Comparison of ENCODE assay signal across 21 cellular contexts in genomic region chr22:50259302-50259701, GRCh38. TPM values are rescaled to one million over a fixed set of nuclear protein-coding genes. Genes with fewer than 3 reads are reported as not detected.
DNase-seq lines count a peak whose midpoint lies in the region; ATAC-seq and TF ChIP-seq lines count a peak whose summit lies in the region.
"Had no signal": no experiment of that assay in that cellular context is flagged by ENCODE, and none has a peak within 500 bp of the region (broad histone marks: within the 10 kb centered on the region; RNA-seq: fewer than 3 reads in every experiment).

No MANE protein-coding gene starts in this region.

- H3K27me3 Mint-ChIP-seq in activated T-helper 1 cell treated with anti-CD3 and anti-CD28 coated beads, Interleukin-12 subunit alpha, Interleukin-12 subunit beta, Interleukin-2, Interleukin-4 antibody, amounts not matched to agents 30 ng/mL and 10 ng/mL and 1 ng/mL, durations not matched to agents 14 hours and 24 hours and 36 hours (ENCODE audit: insufficient read depth), result peaks cover 10% of the 10 kb centered on the region
- H3K27me3 Mint-ChIP-seq in memory B cell, result peaks cover 12% of the 10 kb centered on the region

- H3K36me3 Mint-ChIP-seq in activated T-helper 1 cell treated with anti-CD3 and anti-CD28 coated beads, Interleukin-12 subunit alpha, Interleukin-12 subunit beta, Interleukin-2, Interleukin-4 antibody, amounts not matched to agents 30 ng/mL and 10 ng/mL and 1 ng/mL, durations not matched to agents 14 hours and 24 hours and 36 hours (ENCODE audit: low read depth), result no peaks in the 10 kb centered on the region
- H3K36me3 Mint-ChIP-seq in memory B cell, result no peaks in the 10 kb centered on the region
- H3K36me3 Mint-ChIP-seq: stimulated activated effector memory CD8-positive, alpha-beta T cell treated with anti-CD3 and anti-CD28 coated beads, Interleukin-12 subunit alpha, Interleukin-12 subunit beta, amount 100 ng/mL, for 72 hours; type B pancreatic cell had no signal

- H3K4me3 ChIP-seq in right atrium auricular region (no peak overlapping the region), skeletal muscle tissue (ENCODE audit: low read length in 3 of 3) (peak overlapping the region in 2 of 3 donors; percentile 27 to 35), coronary artery (no peak overlapping the region)
- H3K4me3 ChIP-seq: body of pancreas had no signal

- no peaks in the 10 kb centered on the region for H3K4me1 Mint-ChIP-seq in activated T-helper 1 cell treated with anti-CD3 and anti-CD28 coated beads, Interleukin-12 subunit alpha, Interleukin-12 subunit beta, Interleukin-2, Interleukin-4 antibody, amounts not matched to agents 30 ng/mL and 10 ng/mL and 1 ng/mL, durations not matched to agents 14 hours and 24 hours and 36 hours (ENCODE audit: low read depth)
- H3K4me1 Mint-ChIP-seq in memory B cell, result peaks cover 6% of the 10 kb centered on the region

- H3K9ac ChIP-seq in skeletal muscle tissue (ENCODE audit: low read depth in 1 of 3, low read length in 3 of 3), result peak overlapping the region; percentile 74 to 89 (median 86)

- H3K36me3 ChIP-seq in right atrium auricular region (no peaks in the 10 kb centered on the region), skeletal muscle tissue (ENCODE audit: control insufficient read depth in 3 of 3, insufficient read depth in 3 of 3, low read length in 3 of 3) (peaks cover 12 to 17% (median 17%) of the 10 kb centered on the region in 3 donors)

- intact Hi-C loops in left ventricle myocardium superior (cut with micrococcal nuclease), result no loop called here
- intact Hi-C loops in activated T-helper 1 cell treated with anti-CD3 and anti-CD28 coated beads, Interleukin-12 subunit alpha, Interleukin-12 subunit beta, Interleukin-2, Interleukin-4 antibody, amounts not matched to agents 30 ng/mL and 10 ng/mL and 1 ng/mL, durations not matched to agents 14 hours and 24 hours and 36 hours (cut with micrococcal nuclease), result no loop called here

- H3K9me3 Mint-ChIP-seq in activated T-helper 1 cell treated with anti-CD3 and anti-CD28 coated beads, Interleukin-12 subunit alpha, Interleukin-12 subunit beta, Interleukin-2, Interleukin-4 antibody, amounts not matched to agents 30 ng/mL and 10 ng/mL and 1 ng/mL, durations not matched to agents 14 hours and 24 hours and 36 hours, result no peaks in the 10 kb centered on the region
- H3K9me3 Mint-ChIP-seq in memory B cell, result no peaks in the 10 kb centered on the region
- H3K9me3 Mint-ChIP-seq: stimulated activated effector memory CD8-positive, alpha-beta T cell treated with anti-CD3 and anti-CD28 coated beads, Interleukin-12 subunit alpha, Interleukin-12 subunit beta, amount 100 ng/mL, for 72 hours; type B pancreatic cell had no signal

- TF ChIP-seq CTCF in right atrium auricular region (IDR thresholded peaks at IDR 0.05) (no peak), coronary artery (IDR thresholded peaks at IDR 0.05) (no peak)

- no peaks in the 10 kb centered on the region for H3K27me3 ChIP-seq in right atrium auricular region
- H3K27me3 ChIP-seq in skeletal muscle tissue (ENCODE audit: control insufficient read depth in 3 of 3, insufficient read depth in 3 of 3, low read length in 3 of 3), result no peaks in the 10 kb centered on the region
- H3K27me3 ChIP-seq: foreskin keratinocyte had no signal

- H3K4me3 Mint-ChIP-seq in activated T-helper 1 cell treated with anti-CD3 and anti-CD28 coated beads, Interleukin-12 subunit alpha, Interleukin-12 subunit beta, Interleukin-2, Interleukin-4 antibody, amounts not matched to agents 30 ng/mL and 10 ng/mL and 1 ng/mL, durations not matched to agents 14 hours and 24 hours and 36 hours, result peak overlapping the region; percentile 47
- peak overlapping the region; percentile 46 for H3K4me3 Mint-ChIP-seq in memory B cell

- no peaks in the 10 kb centered on the region for H3K9me3 ChIP-seq in right atrium auricular region
- no peaks in the 10 kb centered on the region for H3K9me3 ChIP-seq in skeletal muscle tissue (ENCODE audit: control insufficient read depth in 3 of 3, low read length in 3 of 3)
- H3K9me3 ChIP-seq: body of pancreas, HAP-1 had no signal

- no peak overlapping the region for H3K27ac Mint-ChIP-seq in activated T-helper 1 cell treated with anti-CD3 and anti-CD28 coated beads, Interleukin-12 subunit alpha, Interleukin-12 subunit beta, Interleukin-2, Interleukin-4 antibody, amounts not matched to agents 30 ng/mL and 10 ng/mL and 1 ng/mL, durations not matched to agents 14 hours and 24 hours and 36 hours
- no peak overlapping the region for H3K27ac Mint-ChIP-seq in memory B cell
- H3K27ac Mint-ChIP-seq: stimulated activated effector memory CD8-positive, alpha-beta T cell treated with anti-CD3 and anti-CD28 coated beads, Interleukin-12 subunit alpha, Interleukin-12 subunit beta, amount 100 ng/mL, for 72 hours; type B pancreatic cell had no signal

- H3K27ac ChIP-seq in right atrium auricular region, result peak overlapping the region; percentile 31 to 76
- peak overlapping the region; percentile 100 for H3K27ac ChIP-seq in skeletal muscle tissue (ENCODE audit: low read depth, low read length)
- H3K27ac ChIP-seq in coronary artery, result no peak overlapping the region
- H3K27ac ChIP-seq: body of pancreas, foreskin keratinocyte had no signal

- DNase-seq in right atrium auricular region (ENCODE audit: low spot score), result no peak
- no peak for DNase-seq in left ventricle myocardium superior
- no peak for DNase-seq in activated T-helper 1 cell treated with anti-CD3 and anti-CD28 coated beads, Interleukin-12 subunit alpha, Interleukin-12 subunit beta, Interleukin-2, Interleukin-4 antibody, amounts not matched to agents 30 ng/mL and 10 ng/mL and 1 ng/mL, durations not matched to agents 14 hours and 24 hours and 36 hours (ENCODE audit: low spot score)
- DNase-seq in memory B cell (ENCODE audit: low spot score in 2 of 2), result no peak
- no peak for DNase-seq in coronary artery (ENCODE audit: low spot score)
- DNase-seq in OCI-M2 (lab: John Stamatoyannopoulos, UW; ENCODE audit: unreplicated experiment), result no peak
- DNase-seq: activated CD4-positive, CD25-positive, alpha-beta regulatory T cell treated with anti-CD3 and anti-CD28 coated beads, Interleukin-2, amount 50 U/mL, for 72 hours; activated CD8-positive, alpha-beta memory T cell treated with anti-CD3 and anti-CD28 coated beads for 24 hours; foreskin keratinocyte; left cardiac atrium; mesendoderm; NCI-H446; NCI-H774; RPMI8226; stimulated activated CD4-positive, alpha-beta T cell treated with anti-CD3 and anti-CD28 coated beads, Interleukin-2, amount 100 ng/mL, for 48 hours had no signal

- no peak for ATAC-seq in left ventricle myocardium superior
- no peak for ATAC-seq in memory B cell (ENCODE audit: low read depth)
- ATAC-seq in HG02759 (IDR thresholded peaks at IDR 0.05; ENCODE audit: unreplicated experiment), result no peak
- ATAC-seq: body of pancreas; foreskin keratinocyte; left cardiac atrium; stimulated activated effector memory CD8-positive, alpha-beta T cell treated with anti-CD3 and anti-CD28 coated beads, Interleukin-12 subunit alpha, Interleukin-12 subunit beta, amount 100 ng/mL, for 72 hours had no signal

- H3K4me1 ChIP-seq in right atrium auricular region, result peaks cover 0 to 52% of the 10 kb centered on the region in 2 donors
- H3K4me1 ChIP-seq in skeletal muscle tissue (ENCODE audit: control insufficient read depth in 3 of 3, insufficient read depth in 3 of 3, low read length in 3 of 3), result peaks cover 49 to 64% (median 61%) of the 10 kb centered on the region in 3 donors

RNA-seq across cellular contexts. Expression of gene MAPK12, which starts 2.2 kb away (rescaled TPM):
- total RNA-seq in right atrium auricular region (10 to 100 TPM in 1 of 2 donors, 1 to 10 TPM in 1; 5.0 to 13.0 TPM), left ventricle myocardium superior (15.8 TPM), skeletal muscle tissue (18.8 TPM)
- 15.1 and 19.0 TPM in 2 replicates for total RNA-seq in activated T-helper 1 cell treated with anti-CD3 and anti-CD28 coated beads, Interleukin-12 subunit alpha, Interleukin-12 subunit beta, Interleukin-2, Interleukin-4 antibody, amounts not matched to agents 30 ng/mL and 10 ng/mL and 1 ng/mL, durations not matched to agents 14 hours and 24 hours and 36 hours

RNA-seq across cellular contexts. Expression of gene HDAC10, which starts 8.2 kb away (rescaled TPM):
- total RNA-seq in right atrium auricular region, result 1 to 10 TPM; 6.7 to 9.1 TPM
- 12.7 TPM for total RNA-seq in left ventricle myocardium superior
- 67.4 and 68.1 TPM in 2 replicates for total RNA-seq in activated T-helper 1 cell treated with anti-CD3 and anti-CD28 coated beads, Interleukin-12 subunit alpha, Interleukin-12 subunit beta, Interleukin-2, Interleukin-4 antibody, amounts not matched to agents 30 ng/mL and 10 ng/mL and 1 ng/mL, durations not matched to agents 14 hours and 24 hours and 36 hours
- total RNA-seq in skeletal muscle tissue, result 8.9 TPM

RNA-seq across cellular contexts. Expression of gene MAPK11, which starts 10.9 kb away (rescaled TPM):
- total RNA-seq in right atrium auricular region, result 1 to 10 TPM; 3.7 to 4.0 TPM
- total RNA-seq in left ventricle myocardium superior, result 9.1 TPM
- total RNA-seq in activated T-helper 1 cell treated with anti-CD3 and anti-CD28 coated beads, Interleukin-12 subunit alpha, Interleukin-12 subunit beta, Interleukin-2, Interleukin-4 antibody, amounts not matched to agents 30 ng/mL and 10 ng/mL and 1 ng/mL, durations not matched to agents 14 hours and 24 hours and 36 hours, result 24.6 and 28.9 TPM in 2 replicates
- 3.1 TPM for total RNA-seq in skeletal muscle tissue

RNA-seq across cellular contexts. Expression of gene TUBGCP6, which starts 14.5 kb away (rescaled TPM):
- total RNA-seq in right atrium auricular region (10 to 100 TPM; 19.5 to 22.1 TPM), left ventricle myocardium superior (18.4 TPM), skeletal muscle tissue (17.2 TPM)
- total RNA-seq in activated T-helper 1 cell treated with anti-CD3 and anti-CD28 coated beads, Interleukin-12 subunit alpha, Interleukin-12 subunit beta, Interleukin-2, Interleukin-4 antibody, amounts not matched to agents 30 ng/mL and 10 ng/mL and 1 ng/mL, durations not matched to agents 14 hours and 24 hours and 36 hours, result 52.1 and 54.6 TPM in 2 replicates

RNA-seq across cellular contexts. Expression of gene PLXNB2, which starts 48.1 kb away (rescaled TPM):
- total RNA-seq in right atrium auricular region (10 to 100 TPM; 60.3 to 92.8 TPM), left ventricle myocardium superior (81.7 TPM), skeletal muscle tissue (48.5 TPM)
- 8.9 and 10.2 TPM in 2 replicates for total RNA-seq in activated T-helper 1 cell treated with anti-CD3 and anti-CD28 coated beads, Interleukin-12 subunit alpha, Interleukin-12 subunit beta, Interleukin-2, Interleukin-4 antibody, amounts not matched to agents 30 ng/mL and 10 ng/mL and 1 ng/mL, durations not matched to agents 14 hours and 24 hours and 36 hours

Comparison
In these comparisons a context has a peak if more than half of its experiments do, and no peak if none do; other contexts are left out.
1. H3K27ac ChIP-seq: peak in right atrium auricular region (2 of 2) and skeletal muscle tissue (single experiment); none in coronary artery (0 of 2).
2. H3K4me3 ChIP-seq: peak in skeletal muscle tissue (2 of 3); none in right atrium auricular region (0 of 2) and coronary artery (single experiment).